Comparison of ENCODE assay signal across 23 cellular contexts in the genomic region with DNA sequence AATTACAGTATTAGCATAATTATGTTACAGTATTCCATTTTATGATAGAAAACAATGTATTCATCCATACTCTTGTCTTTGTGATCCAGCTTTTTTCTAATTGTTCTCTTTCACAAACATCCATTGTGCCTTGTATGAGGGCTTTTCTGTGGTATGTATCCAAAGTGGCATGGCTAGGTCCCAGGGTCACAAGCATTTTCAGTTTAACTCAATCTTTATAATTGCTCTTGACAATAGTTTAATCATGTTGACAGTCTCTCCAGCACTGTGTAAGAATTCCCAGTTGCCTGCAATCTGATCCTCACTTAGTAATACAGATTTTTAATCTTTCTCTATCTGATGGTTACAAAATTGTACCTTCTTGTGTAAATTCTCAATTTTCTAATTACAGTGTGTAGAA.
"Had no signal": no experiment of that assay in that cellular context is flagged by ENCODE, and none has a peak within 500 bp of the region (broad histone marks: within the 10 kb centered on the region; RNA-seq: fewer than 3 reads in every experiment).

No MANE protein-coding gene starts in this region.

- H3K4me3 Mint-ChIP-seq: memory B cell; naive thymus-derived CD4-positive, alpha-beta T cell; nephron; neural progenitor cell; stimulated activated naive CD8-positive, alpha-beta T cell treated with anti-CD3 and anti-CD28 coated beads, Interleukin-15, amount 100 ng/mL, for 72 hours had no signal

- DNase-seq: dorsolateral prefrontal cortex; effector CD4-positive, alpha-beta T cell; head of caudate nucleus; left ventricle myocardium superior; lower lobe of right lung; midbrain; naive thymus-derived CD4-positive, alpha-beta T cell; right lobe of liver; small intestine; stimulated activated CD4-positive, alpha-beta T cell treated with anti-CD3 and anti-CD28 coated beads, Interleukin-12 subunit alpha, Interleukin-12 subunit beta, amount 100 ng/mL, for 4 hours; stimulated activated CD4-positive, alpha-beta T cell treated with anti-CD3 and anti-CD28 coated beads, Interleukin-1b, Interleukin-23, amount 100 ng/mL, for 48 hours; stimulated activated CD4-positive, alpha-beta T cell treated with anti-CD3 and anti-CD28 coated beads, Interleukin-4, amount 100 ng/mL, for 1 hour; stimulated activated CD8-positive, alpha-beta memory T cell treated with anti-CD3 and anti-CD28 coated beads, Interleukin-4, amount 100 ng/mL, for 48 hours; stimulated activated naive CD4-positive, alpha-beta T cell; stimulated activated naive CD8-positive, alpha-beta T cell treated with anti-CD3 and anti-CD28 coated beads, Interleukin-15, amount 100 ng/mL, for 72 hours; transverse colon; upper lobe of right lung; uterus had no signal

- H3K4me3 ChIP-seq: dorsolateral prefrontal cortex, lower lobe of right lung, neural progenitor cell, prostate gland, right lobe of liver, suprapubic skin, transverse colon, upper lobe of right lung, uterus had no signal

- H3K4me1 Mint-ChIP-seq: memory B cell; nephron; neural progenitor cell; stimulated activated naive CD8-positive, alpha-beta T cell treated with anti-CD3 and anti-CD28 coated beads, Interleukin-15, amount 100 ng/mL, for 72 hours had no signal

- H3K27ac Mint-ChIP-seq: memory B cell; naive thymus-derived CD4-positive, alpha-beta T cell; nephron; neural progenitor cell; stimulated activated naive CD8-positive, alpha-beta T cell treated with anti-CD3 and anti-CD28 coated beads, Interleukin-15, amount 100 ng/mL, for 72 hours had no signal

- H3K36me3 Mint-ChIP-seq: memory B cell; naive thymus-derived CD4-positive, alpha-beta T cell had no signal

- H3K9me3 Mint-ChIP-seq: neural progenitor cell had no signal

- H3K27me3 Mint-ChIP-seq: memory B cell; naive thymus-derived CD4-positive, alpha-beta T cell; stimulated activated naive CD8-positive, alpha-beta T cell treated with anti-CD3 and anti-CD28 coated beads, Interleukin-15, amount 100 ng/mL, for 72 hours had no signal
